1 cellular context compared by ENCODE assay signal in the genomic region with DNA sequence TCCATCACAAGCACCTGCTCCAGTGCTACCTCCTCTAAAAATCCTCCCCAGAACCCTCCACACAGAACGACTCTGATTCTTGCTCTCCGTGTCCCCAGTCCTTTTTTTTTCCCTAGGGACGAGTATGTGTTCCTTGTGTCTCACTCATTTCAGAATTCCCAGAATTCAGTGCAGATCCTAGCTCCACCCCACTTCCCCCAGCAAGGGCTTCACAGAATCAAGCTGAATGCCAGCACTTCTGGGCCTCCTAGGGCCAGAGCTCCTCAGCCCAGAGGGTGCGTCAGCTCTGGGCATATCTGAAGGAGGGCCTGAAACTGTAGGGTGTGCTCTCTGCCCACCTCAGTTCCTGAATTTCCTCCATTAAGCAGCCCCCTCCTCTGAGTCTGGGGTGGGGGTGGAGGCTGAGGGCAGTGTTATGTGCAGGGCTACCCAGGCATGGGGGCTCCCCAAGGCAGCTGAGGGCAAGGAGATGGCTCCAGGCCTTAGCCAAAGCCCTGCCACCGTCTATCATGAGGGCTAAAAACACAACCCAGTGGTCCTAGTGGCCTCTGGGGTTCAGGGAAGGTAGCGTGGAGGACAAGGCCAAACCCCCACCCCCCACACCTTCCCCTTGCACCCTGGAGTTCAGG.
TF ChIP-seq lines count a peak whose summit lies in the region.

No MANE protein-coding gene starts in this region.

TF ChIP-seq in K562, 482 proteins besides CTCF, POLR2A, EP300 and RAD21:
- TF ChIP-seq CHD1 (IDR thresholded peaks at IDR 0.05; ENCODE audit: low read length) (no peak), HEY1 (CRISPR knock-in tag; IDR thresholded peaks at IDR 0.05; ENCODE audit: borderline replicate concordance) (no peak), KLF13 (tag; IDR thresholded peaks at IDR 0.05; ENCODE audit: borderline replicate concordance, low read depth) (no peak), ZFPM2 (CRISPR knock-in tag; IDR thresholded peaks at IDR 0.05) (no peak), ARID1B (IDR thresholded peaks at IDR 0.05) (no peak), POLR3A (IDR thresholded peaks at IDR 0.05; ENCODE audit: borderline replicate concordance, extremely low read depth, insufficient read depth, insufficient read length) (no peak), ZNF717 (CRISPR knock-in tag; IDR thresholded peaks at IDR 0.05) (no peak)
